8 cellular contexts compared by ENCODE assay signal in the genomic region with DNA sequence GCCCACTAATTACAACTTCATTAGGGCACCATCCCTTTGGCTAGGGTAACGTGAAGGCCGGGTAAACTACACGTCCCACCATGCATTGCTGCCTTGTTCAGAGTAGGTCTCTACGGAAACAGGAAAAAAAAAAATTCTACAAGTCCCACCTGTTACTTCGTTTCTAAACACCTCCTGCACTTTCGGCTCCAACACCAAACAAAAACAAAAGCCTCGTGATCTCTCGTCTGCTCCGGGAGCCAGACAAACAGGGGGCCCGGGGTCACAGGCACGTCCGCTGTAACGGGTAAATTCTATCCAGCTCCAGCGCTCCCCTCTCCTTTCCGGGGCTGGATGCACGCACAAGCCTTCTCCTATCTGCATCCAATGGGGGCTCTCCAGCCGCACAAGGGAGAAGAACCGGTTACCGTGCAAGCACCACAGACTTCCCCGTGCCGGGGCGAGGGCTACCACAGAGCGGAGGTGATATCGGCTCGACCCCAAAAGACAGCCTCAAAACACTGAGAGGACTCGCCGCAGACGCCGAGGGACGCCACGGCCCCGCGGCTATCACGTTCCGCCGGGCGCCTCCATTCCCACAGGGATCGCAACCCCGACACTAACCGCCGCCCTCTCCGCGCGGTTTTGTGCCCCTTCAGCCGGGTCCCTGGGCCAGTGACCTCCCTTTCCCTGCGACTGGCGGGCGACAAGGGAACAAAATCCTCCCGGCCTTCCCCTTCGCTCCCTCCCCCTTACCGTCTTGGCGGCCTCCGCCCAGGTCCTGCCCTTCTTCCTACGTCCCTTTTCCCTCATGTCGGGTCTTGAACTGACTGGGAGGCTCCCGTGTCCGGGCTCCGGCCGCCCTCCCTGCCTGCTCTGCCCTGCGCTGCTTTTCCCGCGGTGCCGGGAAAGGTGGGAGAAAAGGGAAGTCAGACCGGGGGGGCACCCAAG. TPM values are rescaled to one million over a fixed set of nuclear protein-coding genes. Genes with fewer than 3 reads are reported as not detected.
DNase-seq lines count a peak whose midpoint lies in the region; ATAC-seq and TF ChIP-seq lines count a peak whose summit lies in the region.

No MANE protein-coding gene starts in this region.

- H3K79me1 ChIP-seq in IMR-90 (ENCODE audit: low read depth in 1 of 2, low read length in 2 of 2): peaks cover 4 to 31% of the 10 kb centered on the region in 2 experiments; a peak in 3 of 4 replicates

- POLR2A ChIA-PET in IMR-90 (lab: Charles Lee; ENCODE audit: unreplicated experiment): interaction anchor here (0.9 to 1.0 kb wide), 2 partner anchors 16 to 18 kb away, joined by 3 to 4 read pairs; no protein-coding TSS in a partner anchor

- H3K56ac ChIP-seq in IMR-90 (ENCODE audit: extremely low read depth, insufficient read depth, low read length): peak overlapping the region; percentile 68

- no peak overlapping the region for H2BK20ac ChIP-seq in IMR-90 (ENCODE audit: low read depth, low read length)

- H3K9me3 ChIP-seq in IMR-90 (ENCODE audit: control insufficient read depth, insufficient read depth, low read length) (no peaks in the 10 kb centered on the region), Peyer's patch (no peaks in the 10 kb centered on the region)

- H3K4me3 Mint-ChIP-seq in Calu3 (ENCODE audit: low read depth, unreplicated experiment): peak overlapping the region; percentile 99
- H3K4me3 Mint-ChIP-seq in activated T-helper 17 cell treated with anti-CD3 and anti-CD28 coated beads, Interleukin-2, amount 50 U/mL, for 72 hours: peak overlapping the region; percentile 89
- peak overlapping the region; percentile 98 for H3K4me3 Mint-ChIP-seq in nephron progenitor cell
- peak overlapping the region; percentile 94 for H3K4me3 Mint-ChIP-seq in stimulated activated naive CD8-positive, alpha-beta T cell treated with anti-CD3 and anti-CD28 coated beads, Interleukin-15, Interleukin-2, amounts not matched to agents 100 ng/mL and 50 ng/mL, for 24 hours

- H3K18ac ChIP-seq in IMR-90 (ENCODE audit: low read depth, low read length): peak overlapping the region; percentile 25; the same call in 1 of the 2 replicates

- H4K91ac ChIP-seq in IMR-90 (ENCODE audit: insufficient read depth, low read depth, low read length): peak overlapping the region; percentile 88; the same call in 1 of the 2 replicates

- H3K27ac ChIP-seq in IMR-90 (ENCODE audit: insufficient read depth, low read length) (peak overlapping the region; percentile 88), Peyer's patch (peak overlapping the region; percentile 86 to 98 (median 88))

- H2AFZ ChIP-seq in IMR-90 (replicated peaks; ENCODE audit: low read length, poor library complexity): peak overlapping the region; percentile 95

- peaks cover 19% of the 10 kb centered on the region for H3K4me1 Mint-ChIP-seq in Calu3 (ENCODE audit: low read depth, unreplicated experiment)
- H3K4me1 Mint-ChIP-seq in activated T-helper 17 cell treated with anti-CD3 and anti-CD28 coated beads, Interleukin-2, amount 50 U/mL, for 72 hours: peaks cover 32% of the 10 kb centered on the region
- H3K4me1 Mint-ChIP-seq in nephron progenitor cell: peaks cover 25% of the 10 kb centered on the region
- H3K4me1 Mint-ChIP-seq in stimulated activated naive CD8-positive, alpha-beta T cell treated with anti-CD3 and anti-CD28 coated beads, Interleukin-15, Interleukin-2, amounts not matched to agents 100 ng/mL and 50 ng/mL, for 24 hours (ENCODE audit: low read depth): peaks cover 57% of the 10 kb centered on the region

- CTCF ChIA-PET in Calu3 (lab: Charles Lee) (interaction anchor here (1.0 to 1.4 kb wide), 3 partner anchors 17 to 78 kb away, joined by 3 to 10 read pairs (median 5); no protein-coding TSS in a partner anchor), IMR-90 (lab: Yijun Ruan, JAX) (interaction anchor here (1.0 kb wide), 1 partner anchor 25 kb away, joined by 4 read pairs; no protein-coding TSS in a partner anchor)

- 0% methylated on average over 7 of the region's 64 CpGs; no CpG with 5 or more reads in 1 of the 2 experiments for WGBS in IMR-90 (ENCODE audit: extremely low coverage in 2 of 2, insufficient read length in 1 of 2), 2 experiments

- no peaks in the 10 kb centered on the region for H3K27me3 ChIP-seq in IMR-90 (ENCODE audit: control insufficient read depth, insufficient read depth, low read length)
- H3K27me3 ChIP-seq in Peyer's patch: no peaks in the 10 kb centered on the region

- dilution Hi-C loops in IMR-90 (cut with HindIII; ENCODE audit: low sequenced_read_pairs, unreplicated experiment): no loop called here

- no peak overlapping the region; the same call in 2 of the 3 replicates for H2BK15ac ChIP-seq in IMR-90 (ENCODE audit: low read depth, low read length)

- in situ Hi-C loops in IMR-90 (cut with MboI; ENCODE audit: low sequenced_read_pairs): no loop called here

- peak overlapping the region; percentile 91 for H3K4me3 ChIP-seq in IMR-90 (ENCODE audit: insufficient read depth, low read depth, low read length)
- H3K4me3 ChIP-seq in Peyer's patch: peak overlapping the region; percentile 67 to 84 (median 82)
- H3K4me3 ChIP-seq in fibroblast of pulmonary artery (replicated peaks; ENCODE audit: low read depth, low read length): peak overlapping the region; percentile 72

- H3K9ac ChIP-seq in IMR-90 (ENCODE audit: low read depth, low read length): peak overlapping the region; percentile 87

- TF ChIP-seq POLR2A in IMR-90 (IDR thresholded peaks at IDR 0.05; ENCODE audit: low read depth, low read length): no peak; the same call in 1 of the 2 replicates
- peak in 1 of 2 donors; percentile 16 for TF ChIP-seq POLR2A in Peyer's patch (IDR thresholded peaks at IDR 0.05)

- peak overlapping the region; percentile 87 for H3K4ac ChIP-seq in IMR-90 (ENCODE audit: low read depth, low read length)

- H3K23ac ChIP-seq in IMR-90 (ENCODE audit: low read depth, low read length): peak overlapping the region; percentile 92

- peak overlapping the region; percentile 82 for H2BK5ac ChIP-seq in IMR-90 (ENCODE audit: low read depth, low read length, poor library complexity, severe bottlenecking)

- peak overlapping the region; percentile 40 for H2AK5ac ChIP-seq in IMR-90 (ENCODE audit: low read depth, low read length)

- H3K36me3 Mint-ChIP-seq in Calu3 (ENCODE audit: insufficient read depth, unreplicated experiment) (peaks cover 33% of the 10 kb centered on the region), nephron progenitor cell (ENCODE audit: low read depth) (peaks cover 10% of the 10 kb centered on the region)
- H3K36me3 Mint-ChIP-seq in activated T-helper 17 cell treated with anti-CD3 and anti-CD28 coated beads, Interleukin-2, amount 50 U/mL, for 72 hours (ENCODE audit: low read depth): peaks cover 29% of the 10 kb centered on the region
- H3K36me3 Mint-ChIP-seq in stimulated activated naive CD8-positive, alpha-beta T cell treated with anti-CD3 and anti-CD28 coated beads, Interleukin-15, Interleukin-2, amounts not matched to agents 100 ng/mL and 50 ng/mL, for 24 hours (ENCODE audit: low read depth): peaks cover 29% of the 10 kb centered on the region

- peak overlapping the region; percentile 33 to 78 for H4K8ac ChIP-seq in IMR-90 (ENCODE audit: low read depth in 2 of 2, low read length in 2 of 2)

- H4K5ac ChIP-seq in IMR-90 (ENCODE audit: low read depth, low read length): peak overlapping the region; percentile 35

- H3K9me3 Mint-ChIP-seq in Calu3 (ENCODE audit: low read depth, unreplicated experiment) (no peaks in the 10 kb centered on the region), nephron progenitor cell (no peaks in the 10 kb centered on the region)
- no peaks in the 10 kb centered on the region for H3K9me3 Mint-ChIP-seq in activated T-helper 17 cell treated with anti-CD3 and anti-CD28 coated beads, Interleukin-2, amount 50 U/mL, for 72 hours
- H3K9me3 Mint-ChIP-seq in stimulated activated naive CD8-positive, alpha-beta T cell treated with anti-CD3 and anti-CD28 coated beads, Interleukin-15, Interleukin-2, amounts not matched to agents 100 ng/mL and 50 ng/mL, for 24 hours: no peaks in the 10 kb centered on the region

- TF ChIP-seq CTCF in Calu3 (IDR thresholded peaks at IDR 0.05; ENCODE audit: unreplicated experiment) (no peak), IMR-90 (conservative IDR thresholded peaks at IDR 0.05; ENCODE audit: low read depth, low read length) (no peak), Peyer's patch (IDR thresholded peaks at IDR 0.05) (no peak), fibroblast of pulmonary artery (IDR thresholded peaks at IDR 0.05; ENCODE audit: low read length, missing control alignments) (no peak), nephron progenitor cell (IDR thresholded peaks at IDR 0.05) (no peak)

- peaks cover 5% of the 10 kb centered on the region; the same call in 1 of the 2 replicates for H3K9me1 ChIP-seq in IMR-90 (ENCODE audit: insufficient read depth, low read length)

- H3K4me2 ChIP-seq in IMR-90 (ENCODE audit: low read depth, low read length): peak overlapping the region; percentile 99

- 0 out of 2 replicates have a peak, but pooled peaks cover 3% of the 10 kb centered on the region for H3K36me3 ChIP-seq in IMR-90 (ENCODE audit: control insufficient read depth, insufficient read depth, low read length)
- peaks cover 0 to 7% (median 0%) of the 10 kb centered on the region in 3 donors for H3K36me3 ChIP-seq in Peyer's patch

- ATAC-seq in GM21515 (IDR thresholded peaks at IDR 0.05; ENCODE audit: unreplicated experiment) (peak; percentile 52), IMR-90 (ENCODE audit: low read depth) (peak; percentile 53)
- peak; percentile 47 for ATAC-seq in activated T-helper 17 cell treated with anti-CD3 and anti-CD28 coated beads, Interleukin-2, amount 50 U/mL, for 72 hours (replicated peaks)

- H3K27ac Mint-ChIP-seq in Calu3 (ENCODE audit: unreplicated experiment) (peak overlapping the region; percentile 98), nephron progenitor cell (peak overlapping the region; percentile 98)
- H3K27ac Mint-ChIP-seq in activated T-helper 17 cell treated with anti-CD3 and anti-CD28 coated beads, Interleukin-2, amount 50 U/mL, for 72 hours: peak overlapping the region; percentile 92
- H3K27ac Mint-ChIP-seq in stimulated activated naive CD8-positive, alpha-beta T cell treated with anti-CD3 and anti-CD28 coated beads, Interleukin-15, Interleukin-2, amounts not matched to agents 100 ng/mL and 50 ng/mL, for 24 hours: peak overlapping the region; percentile 93

- intact Hi-C loops in Calu3 (cut with micrococcal nuclease; ENCODE audit: unreplicated experiment) (no loop called here), IMR-90 (cut with micrococcal nuclease) (no loop called here)

- H3K14ac ChIP-seq in IMR-90 (replicated peaks; ENCODE audit: low read depth, low read length): peak overlapping the region; percentile 85

- peaks cover 25% of the 10 kb centered on the region; the same call in 1 of the 2 replicates for H4K20me1 ChIP-seq in IMR-90 (ENCODE audit: insufficient read depth, low read length)

- H3K27me3 Mint-ChIP-seq in Calu3 (ENCODE audit: unreplicated experiment) (no peaks in the 10 kb centered on the region), nephron progenitor cell (ENCODE audit: low read depth, poor library complexity) (peaks cover 18% of the 10 kb centered on the region)
- H3K27me3 Mint-ChIP-seq in activated T-helper 17 cell treated with anti-CD3 and anti-CD28 coated beads, Interleukin-2, amount 50 U/mL, for 72 hours: no peaks in the 10 kb centered on the region
- no peaks in the 10 kb centered on the region for H3K27me3 Mint-ChIP-seq in stimulated activated naive CD8-positive, alpha-beta T cell treated with anti-CD3 and anti-CD28 coated beads, Interleukin-15, Interleukin-2, amounts not matched to agents 100 ng/mL and 50 ng/mL, for 24 hours

- DNase-seq in Calu3 (peak; percentile 57), IMR-90 (peak; percentile 58), Peyer's patch (peak; percentile 67 to 83 (median 80)), fibroblast of pulmonary artery (ENCODE audit: low read depth) (peak; percentile 65), nephron progenitor cell (peak; percentile 51)

- no TSS peak for BruUV-seq in Calu3 (replicated peaks; lab: Mats Ljungman, UMichigan)
- no TSS peak for BruUV-seq in IMR-90 (replicated peaks; lab: Mats Ljungman, UMichigan)

- H2BK120ac ChIP-seq in IMR-90 (ENCODE audit: low read depth, low read length): peak overlapping the region; percentile 77

- TF ChIP-seq RAD21 in IMR-90 (IDR thresholded peaks at IDR 0.05; ENCODE audit: low read length): no peak

- peak overlapping the region; percentile 94 for H2AK9ac ChIP-seq in IMR-90 (replicated peaks; ENCODE audit: low read depth, low read length, poor library complexity)

- H3K4me1 ChIP-seq in IMR-90 (ENCODE audit: control insufficient read depth, insufficient read depth, low read length) (peaks cover 4% of the 10 kb centered on the region; the same call in 1 of the 2 replicates), Peyer's patch (peaks cover 0 to 14% (median 3%) of the 10 kb centered on the region in 4 donors)

RNA-seq across cellular contexts. Expression of gene ASXL2, which starts 0.6 kb away (rescaled TPM):
- 42.4 and 42.8 TPM in 2 replicates for total RNA-seq in Calu3 (2022)
- 7.5 and 8.1 TPM in 2 replicates for total RNA-seq in IMR-90 (2012; rRNA removed)
- polyA plus RNA-seq in IMR-90 (2012; rRNA removed): 4.9 and 5.3 TPM in 2 replicates
- polyA plus RNA-seq in IMR-90 (2012; cell fraction: cytosol; rRNA removed): 1.4 TPM in 2 replicates
- 2.6 and 8.2 TPM in 2 replicates for polyA plus RNA-seq in IMR-90 (2012; cell fraction: nucleus; rRNA removed; ENCODE audit: low replicate concordance)
- total RNA-seq in Peyer's patch: 10 to 100 TPM; 17.0 to 28.9 (median 19.8) TPM
- 10 to 100 TPM; 28.5 to 37.1 TPM for total RNA-seq in activated T-helper 17 cell treated with anti-CD3 and anti-CD28 coated beads, Interleukin-2, amount 50 U/mL, for 72 hours

Comparison
In these comparisons a context has a peak if more than half of its experiments do, and no peak if none do; other contexts are left out.
1. Peak in every context shown above with its lines: DNase-seq, ATAC-seq, H3K4me3 ChIP-seq and H3K27ac ChIP-seq.